Comparison of ENCODE assay signal across 33 cellular contexts in genomic region chr17:7528842-7529241, GRCh38. TPM values are rescaled to one million over a fixed set of nuclear protein-coding genes. Genes with fewer than 3 reads are reported as not detected.
"Had no signal": no experiment of that assay in that cellular context is flagged by ENCODE, and none has a peak within 500 bp of the region (broad histone marks: within the 10 kb centered on the region; RNA-seq: fewer than 3 reads in every experiment).

No MANE protein-coding gene starts in this region.

- H3K27me3 Mint-ChIP-seq: stimulated activated memory B cell treated with anti-CD40 and anti-IgM and Interleukin-4, amounts not matched to agents 10 μg/mL and 1 μg/mL and 100 μg/mL, for 72 hours; stimulated activated naive B cell treated with anti-CD40 and anti-IgM and Interleukin-4, amounts not matched to agents 10 μg/mL and 1 μg/mL and 100 μg/mL, for 72 hours; stimulated activated naive CD8-positive, alpha-beta T cell treated with anti-CD3 and anti-CD28 coated beads, Interleukin-15, amount 100 ng/mL, for 72 hours; stimulated activated naive CD8-positive, alpha-beta T cell treated with anti-CD3 and anti-CD28 coated beads, Interleukin-15, Interleukin-2, amounts not matched to agents 100 ng/mL and 50 ng/mL, for 24 hours; type B pancreatic cell had no signal

- H3K9me3 Mint-ChIP-seq: stimulated activated effector memory CD8-positive, alpha-beta T cell treated with anti-CD3 and anti-CD28 coated beads, Interleukin-12 subunit alpha, Interleukin-12 subunit beta, amount 100 ng/mL, for 72 hours had no signal

- H3K4me1 Mint-ChIP-seq: stimulated activated effector memory CD8-positive, alpha-beta T cell treated with anti-CD3 and anti-CD28 coated beads, Interleukin-12 subunit alpha, Interleukin-12 subunit beta, amount 100 ng/mL, for 72 hours; stimulated activated memory B cell treated with anti-CD40 and anti-IgM and Interleukin-4, amounts not matched to agents 10 μg/mL and 1 μg/mL and 100 μg/mL, for 72 hours; stimulated activated naive B cell treated with anti-CD40 and anti-IgM and Interleukin-4, amounts not matched to agents 10 μg/mL and 1 μg/mL and 100 μg/mL, for 72 hours; stimulated activated naive CD8-positive, alpha-beta T cell treated with anti-CD3 and anti-CD28 coated beads, Interleukin-15, amount 100 ng/mL, for 72 hours had no signal

- H3K27ac ChIP-seq: stomach, suprapubic skin, testis, thoracic aorta, thyroid gland, tibial artery, tibial nerve, transverse colon, upper lobe of left lung, upper lobe of right lung, uterus, vagina had no signal

- H3K27ac Mint-ChIP-seq: stimulated activated effector memory CD8-positive, alpha-beta T cell treated with anti-CD3 and anti-CD28 coated beads, Interleukin-12 subunit alpha, Interleukin-12 subunit beta, amount 100 ng/mL, for 72 hours; stimulated activated memory B cell treated with anti-CD40 and anti-IgM and Interleukin-4, amounts not matched to agents 10 μg/mL and 1 μg/mL and 100 μg/mL, for 72 hours; stimulated activated naive B cell treated with anti-CD40 and anti-IgM and Interleukin-4, amounts not matched to agents 10 μg/mL and 1 μg/mL and 100 μg/mL, for 72 hours; stimulated activated naive CD8-positive, alpha-beta T cell treated with anti-CD3 and anti-CD28 coated beads, Interleukin-15, amount 100 ng/mL, for 72 hours; stimulated activated naive CD8-positive, alpha-beta T cell treated with anti-CD3 and anti-CD28 coated beads, Interleukin-15, Interleukin-2, amounts not matched to agents 100 ng/mL and 50 ng/mL, for 24 hours; type B pancreatic cell had no signal

- H3K4me3 ChIP-seq: stomach, suprapubic skin, testis, thoracic aorta, thyroid gland, tibial artery, tibial nerve, transverse colon, upper lobe of left lung, upper lobe of right lung, uterus, vagina had no signal

- FAIRE-seq: urothelium cell line had no signal

- ATAC-seq: stimulated activated effector memory CD8-positive, alpha-beta T cell treated with anti-CD3 and anti-CD28 coated beads, Interleukin-12 subunit alpha, Interleukin-12 subunit beta, amount 100 ng/mL, for 72 hours; stimulated activated memory B cell treated with anti-CD40 and anti-IgM and Interleukin-4, amounts not matched to agents 10 μg/mL and 1 μg/mL and 100 μg/mL, for 72 hours; stimulated activated naive B cell treated with anti-CD40 and anti-IgM and Interleukin-4, amounts not matched to agents 10 μg/mL and 1 μg/mL and 100 μg/mL, for 72 hours; stimulated activated naive CD8-positive, alpha-beta T cell treated with anti-CD3 and anti-CD28 coated beads, Interleukin-15, amount 100 ng/mL, for 72 hours; stimulated activated naive CD8-positive, alpha-beta T cell treated with anti-CD3 and anti-CD28 coated beads, Interleukin-15, Interleukin-2, amounts not matched to agents 100 U/mL and 50 U/mL, for 24 hours; upper lobe of right lung had no signal

- H3K27me3 ChIP-seq: stomach, suprapubic skin, testis, thyroid gland, tibial artery, tibial nerve, transverse colon, upper lobe of left lung, upper lobe of right lung, uterus, vagina had no signal

- H3K36me3 Mint-ChIP-seq: stimulated activated effector memory CD8-positive, alpha-beta T cell treated with anti-CD3 and anti-CD28 coated beads, Interleukin-12 subunit alpha, Interleukin-12 subunit beta, amount 100 ng/mL, for 72 hours had no signal

- DNase-seq: stimulated activated CD4-positive, alpha-beta T cell treated with anti-CD3 and anti-CD28 coated beads, Interleukin-2, amount 100 ng/mL, for 48 hours; stimulated activated CD4-positive, alpha-beta T cell treated with anti-CD3 and anti-CD28 coated beads, Interleukin-4, amount 100 ng/mL, for 1 hour; stimulated activated CD4-positive, alpha-beta T cell treated with anti-CD3 and anti-CD28 coated beads, Interleukin-4, amount 100 ng/mL, for 24 hours; stimulated activated CD4-positive, alpha-beta T cell treated with anti-CD3 and anti-CD28 coated beads, Interleukin-4, amount 100 ng/mL, for 4 hours; stimulated activated CD8-positive, alpha-beta memory T cell treated with anti-CD3 and anti-CD28 coated beads, Interleukin-4, amount 100 ng/mL, for 48 hours; stimulated activated naive B cell treated with anti-CD40 and anti-IgM and Interleukin-4, amounts not matched to agents 10 μg/mL and 1 μg/mL and 100 μg/mL, for 72 hours; stimulated activated naive CD4-positive, alpha-beta T cell; stimulated activated naive CD4-positive, alpha-beta T cell treated with Interleukin-2 at 50 U/mL for 16 hours; stimulated activated naive CD8-positive, alpha-beta T cell treated with anti-CD3 and anti-CD28 coated beads, Interleukin-15, amount 100 ng/mL, for 72 hours; stimulated activated naive CD8-positive, alpha-beta T cell treated with anti-CD3 and anti-CD28 coated beads, Interleukin-15, Interleukin-2, amounts not matched to agents 100 U/mL and 50 U/mL, for 24 hours; stomach; substantia nigra; testis; thyroid gland; tibial artery; transverse colon; trophoblast cell; upper lobe of left lung; uterus had no signal

- H3K36me3 ChIP-seq: stomach, suprapubic skin, thoracic aorta, thyroid gland, tibial artery, tibial nerve, transverse colon, upper lobe of left lung, upper lobe of right lung, uterus, vagina had no signal

- H3K4me3 Mint-ChIP-seq: stimulated activated effector memory CD8-positive, alpha-beta T cell treated with anti-CD3 and anti-CD28 coated beads, Interleukin-12 subunit alpha, Interleukin-12 subunit beta, amount 100 ng/mL, for 72 hours; stimulated activated memory B cell treated with anti-CD40 and anti-IgM and Interleukin-4, amounts not matched to agents 10 μg/mL and 1 μg/mL and 100 μg/mL, for 72 hours; stimulated activated naive B cell treated with anti-CD40 and anti-IgM and Interleukin-4, amounts not matched to agents 10 μg/mL and 1 μg/mL and 100 μg/mL, for 72 hours; stimulated activated naive CD8-positive, alpha-beta T cell treated with anti-CD3 and anti-CD28 coated beads, Interleukin-15, amount 100 ng/mL, for 72 hours; stimulated activated naive CD8-positive, alpha-beta T cell treated with anti-CD3 and anti-CD28 coated beads, Interleukin-15, Interleukin-2, amounts not matched to agents 100 ng/mL and 50 ng/mL, for 24 hours; type B pancreatic cell had no signal

- H3K4me1 ChIP-seq: suprapubic skin, testis, thyroid gland, tibial artery, tibial nerve, transverse colon, upper lobe of left lung, upper lobe of right lung, uterus, vagina had no signal

- H3K9me3 ChIP-seq: suprapubic skin, testis, thoracic aorta, thyroid gland, upper lobe of right lung, vagina had no signal

RNA-seq across cellular contexts. Expression of gene SLC35G6, which starts 47.6 kb away (rescaled TPM):
- total RNA-seq: stomach, subcutaneous adipose tissue, suprapubic skin, temporal lobe, thoracic aorta, thyroid gland, tibial nerve, transverse colon, upper lobe of left lung, upper lobe of right lung, ureter, urinary bladder, uterus, vagina had no signal
- polyA plus RNA-seq: stomach, urinary bladder had no signal
